ENCODE assay signal across 2 cellular contexts in the genomic region with DNA sequence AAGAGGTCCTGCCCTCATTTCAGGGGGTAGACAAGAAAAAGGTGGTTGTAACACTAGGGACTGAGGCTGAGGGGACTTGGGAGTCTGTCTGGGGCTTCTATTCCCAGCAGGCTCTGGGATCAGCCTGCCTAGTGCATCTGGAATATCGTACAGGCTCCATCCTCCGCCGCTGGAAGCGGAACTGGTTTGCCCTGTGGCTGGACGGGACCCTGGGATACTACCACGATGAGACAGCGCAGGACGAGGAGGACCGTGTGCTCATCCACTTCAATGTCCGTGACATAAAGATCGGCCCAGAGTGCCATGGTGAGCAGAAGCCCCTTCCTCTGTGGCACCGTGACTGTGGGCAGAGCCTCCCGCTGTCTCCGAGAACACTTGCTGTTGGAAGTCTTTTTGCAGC.
TF ChIP-seq lines count a peak whose summit lies in the region.

No MANE protein-coding gene starts in this region.

TF ChIP-seq in H1, 55 proteins besides CTCF, POLR2A, EP300 and RAD21:
- TF ChIP-seq SIN3A (conservative IDR thresholded peaks at IDR 0.05 in 1 of 2, IDR thresholded peaks at IDR 0.05 in 1 of 2; ENCODE audit: low read depth in 1 of 2, low read length in 2 of 2) (no peak), SUZ12 (IDR thresholded peaks at IDR 0.05; ENCODE audit: low read length) (no peak), RNF2 (IDR thresholded peaks at IDR 0.05; ENCODE audit: borderline replicate concordance, low read depth, low read length, missing control alignments, poor library complexity, severe bottlenecking) (no peak), CHD2 (IDR thresholded peaks at IDR 0.05; ENCODE audit: low read length) (no peak), RFX5 (IDR thresholded peaks at IDR 0.05; ENCODE audit: borderline replicate concordance, low read depth, low read length) (no peak), TAF1 (IDR thresholded peaks at IDR 0.05; ENCODE audit: low read depth, low read length) (no peak), EGR1 (IDR thresholded peaks at IDR 0.05; ENCODE audit: borderline replicate concordance, low read depth, low read length) (no peak), ZNF274 (IDR thresholded peaks at IDR 0.05; ENCODE audit: borderline replicate concordance, extremely low read depth, low read length) (no peak), SAP30 (IDR thresholded peaks at IDR 0.05; ENCODE audit: insufficient read depth, insufficient replicate concordance, low read length) (no peak), SRF (IDR thresholded peaks at IDR 0.05; ENCODE audit: low read depth, low read length) (no peak), RXRA (IDR thresholded peaks at IDR 0.05; ENCODE audit: insufficient read depth, low read depth, low read length) (no peak), KDM4A (IDR thresholded peaks at IDR 0.05; ENCODE audit: low read depth, low read length, severe bottlenecking) (no peak), GTF2F1 (IDR thresholded peaks at IDR 0.05; ENCODE audit: borderline replicate concordance, low read depth, low read length) (no peak), SIRT6 (IDR thresholded peaks at IDR 0.05; ENCODE audit: low read length) (no peak), CTBP2 (IDR thresholded peaks at IDR 0.05; ENCODE audit: borderline replicate concordance, insufficient read depth, insufficient read length, low read length) (no peak), MAFK (IDR thresholded peaks at IDR 0.05; ENCODE audit: low read depth, low read length) (no peak)
- TF ChIP-seq, protein P1, sequence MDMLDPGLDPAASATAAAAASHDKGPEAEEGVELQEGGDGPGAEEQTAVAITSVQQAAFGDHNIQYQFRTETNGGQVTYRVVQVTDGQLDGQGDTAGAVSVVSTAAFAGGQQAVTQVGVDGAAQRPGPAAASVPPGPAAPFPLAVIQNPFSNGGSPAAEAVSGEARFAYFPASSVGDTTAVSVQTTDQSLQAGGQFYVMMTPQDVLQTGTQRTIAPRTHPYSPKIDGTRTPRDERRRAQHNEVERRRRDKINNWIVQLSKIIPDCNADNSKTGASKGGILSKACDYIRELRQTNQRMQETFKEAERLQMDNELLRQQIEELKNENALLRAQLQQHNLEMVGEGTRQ (IDR thresholded peaks at IDR 0.05; ENCODE audit: low read length) = no peak
- TF ChIP-seq, protein P2, sequence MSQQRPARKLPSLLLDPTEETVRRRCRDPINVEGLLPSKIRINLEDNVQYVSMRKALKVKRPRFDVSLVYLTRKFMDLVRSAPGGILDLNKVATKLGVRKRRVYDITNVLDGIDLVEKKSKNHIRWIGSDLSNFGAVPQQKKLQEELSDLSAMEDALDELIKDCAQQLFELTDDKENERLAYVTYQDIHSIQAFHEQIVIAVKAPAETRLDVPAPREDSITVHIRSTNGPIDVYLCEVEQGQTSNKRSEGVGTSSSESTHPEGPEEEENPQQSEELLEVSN (IDR thresholded peaks at IDR 0.05) = no peak

TF ChIP-seq in SK-N-SH treated with all-trans-retinoic acid at 6 μM for 48 hours, 23 proteins besides CTCF, POLR2A, EP300 and RAD21:
- TF ChIP-seq, protein P3, sequence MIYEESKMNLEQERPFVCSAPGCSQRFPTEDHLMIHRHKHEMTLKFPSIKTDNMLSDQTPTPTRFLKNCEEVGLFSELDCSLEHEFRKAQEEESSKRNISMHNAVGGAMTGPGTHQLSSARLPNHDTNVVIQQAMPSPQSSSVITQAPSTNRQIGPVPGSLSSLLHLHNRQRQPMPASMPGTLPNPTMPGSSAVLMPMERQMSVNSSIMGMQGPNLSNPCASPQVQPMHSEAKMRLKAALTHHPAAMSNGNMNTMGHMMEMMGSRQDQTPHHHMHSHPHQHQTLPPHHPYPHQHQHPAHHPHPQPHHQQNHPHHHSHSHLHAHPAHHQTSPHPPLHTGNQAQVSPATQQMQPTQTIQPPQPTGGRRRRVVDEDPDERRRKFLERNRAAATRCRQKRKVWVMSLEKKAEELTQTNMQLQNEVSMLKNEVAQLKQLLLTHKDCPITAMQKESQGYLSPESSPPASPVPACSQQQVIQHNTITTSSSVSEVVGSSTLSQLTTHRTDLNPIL (CRISPR knock-in tag; IDR thresholded peaks at IDR 0.05; ENCODE audit: low read depth) = no peak
- TF ChIP-seq ZNF565 (CRISPR knock-in tag; conservative IDR thresholded peaks at IDR 0.05; ENCODE audit: low read depth) (no peak), ISL1 (CRISPR knock-in tag; IDR thresholded peaks at IDR 0.05) (no peak), ZNF8 (CRISPR knock-in tag; IDR thresholded peaks at IDR 0.05) (no peak), TCF4 (CRISPR knock-in tag; IDR thresholded peaks at IDR 0.05; ENCODE audit: borderline replicate concordance) (no peak), ZC3H10 (CRISPR knock-in tag; IDR thresholded peaks at IDR 0.05) (no peak), GLIS3 (CRISPR knock-in tag; IDR thresholded peaks at IDR 0.05) (no peak), TOX (CRISPR knock-in tag; IDR thresholded peaks at IDR 0.05; ENCODE audit: borderline replicate concordance) (no peak), CSDC2 (CRISPR knock-in tag; IDR thresholded peaks at IDR 0.05) (no peak)
- TF ChIP-seq, protein P4, sequence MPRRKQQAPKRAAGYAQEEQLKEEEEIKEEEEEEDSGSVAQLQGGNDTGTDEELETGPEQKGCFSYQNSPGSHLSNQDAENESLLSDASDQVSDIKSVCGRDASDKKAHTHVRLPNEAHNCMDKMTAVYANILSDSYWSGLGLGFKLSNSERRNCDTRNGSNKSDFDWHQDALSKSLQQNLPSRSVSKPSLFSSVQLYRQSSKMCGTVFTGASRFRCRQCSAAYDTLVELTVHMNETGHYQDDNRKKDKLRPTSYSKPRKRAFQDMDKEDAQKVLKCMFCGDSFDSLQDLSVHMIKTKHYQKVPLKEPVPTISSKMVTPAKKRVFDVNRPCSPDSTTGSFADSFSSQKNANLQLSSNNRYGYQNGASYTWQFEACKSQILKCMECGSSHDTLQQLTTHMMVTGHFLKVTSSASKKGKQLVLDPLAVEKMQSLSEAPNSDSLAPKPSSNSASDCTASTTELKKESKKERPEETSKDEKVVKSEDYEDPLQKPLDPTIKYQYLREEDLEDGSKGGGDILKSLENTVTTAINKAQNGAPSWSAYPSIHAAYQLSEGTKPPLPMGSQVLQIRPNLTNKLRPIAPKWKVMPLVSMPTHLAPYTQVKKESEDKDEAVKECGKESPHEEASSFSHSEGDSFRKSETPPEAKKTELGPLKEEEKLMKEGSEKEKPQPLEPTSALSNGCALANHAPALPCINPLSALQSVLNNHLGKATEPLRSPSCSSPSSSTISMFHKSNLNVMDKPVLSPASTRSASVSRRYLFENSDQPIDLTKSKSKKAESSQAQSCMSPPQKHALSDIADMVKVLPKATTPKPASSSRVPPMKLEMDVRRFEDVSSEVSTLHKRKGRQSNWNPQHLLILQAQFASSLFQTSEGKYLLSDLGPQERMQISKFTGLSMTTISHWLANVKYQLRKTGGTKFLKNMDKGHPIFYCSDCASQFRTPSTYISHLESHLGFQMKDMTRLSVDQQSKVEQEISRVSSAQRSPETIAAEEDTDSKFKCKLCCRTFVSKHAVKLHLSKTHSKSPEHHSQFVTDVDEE (CRISPR knock-in tag; IDR thresholded peaks at IDR 0.05) = no peak
- TF ChIP-seq, protein P5, sequence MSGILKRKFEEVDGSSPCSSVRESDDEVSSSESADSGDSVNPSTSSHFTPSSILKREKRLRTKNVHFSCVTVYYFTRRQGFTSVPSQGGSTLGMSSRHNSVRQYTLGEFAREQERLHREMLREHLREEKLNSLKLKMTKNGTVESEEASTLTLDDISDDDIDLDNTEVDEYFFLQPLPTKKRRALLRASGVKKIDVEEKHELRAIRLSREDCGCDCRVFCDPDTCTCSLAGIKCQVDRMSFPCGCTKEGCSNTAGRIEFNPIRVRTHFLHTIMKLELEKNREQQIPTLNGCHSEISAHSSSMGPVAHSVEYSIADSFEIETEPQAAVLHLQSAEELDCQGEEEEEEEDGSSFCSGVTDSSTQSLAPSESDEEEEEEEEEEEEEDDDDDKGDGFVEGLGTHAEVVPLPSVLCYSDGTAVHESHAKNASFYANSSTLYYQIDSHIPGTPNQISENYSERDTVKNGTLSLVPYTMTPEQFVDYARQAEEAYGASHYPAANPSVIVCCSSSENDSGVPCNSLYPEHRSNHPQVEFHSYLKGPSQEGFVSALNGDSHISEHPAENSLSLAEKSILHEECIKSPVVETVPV (CRISPR knock-in tag; IDR thresholded peaks at IDR 0.05) = no peak
